Comparison of ENCODE assay signal across 24 cellular contexts in the genomic region with DNA sequence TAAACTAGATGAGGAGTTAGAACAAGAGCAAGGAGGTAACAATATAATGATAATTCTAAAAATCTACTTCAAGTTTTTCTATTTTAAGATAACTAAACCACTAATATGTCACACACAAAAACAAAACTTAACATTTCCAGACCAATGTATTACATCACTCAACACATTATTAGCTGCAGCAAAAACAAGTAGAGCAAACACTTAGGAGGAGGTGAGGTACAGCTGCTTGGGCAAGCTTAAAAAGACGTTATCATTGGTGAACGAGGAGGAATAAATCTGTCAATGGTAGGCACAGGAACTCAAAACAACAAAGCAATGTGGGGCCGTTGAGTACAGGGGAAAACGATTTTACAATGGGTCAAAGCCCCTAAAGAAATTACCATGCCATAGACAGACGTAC.
"Had no signal": no experiment of that assay in that cellular context is flagged by ENCODE, and none has a peak within 500 bp of the region (broad histone marks: within the 10 kb centered on the region; RNA-seq: fewer than 3 reads in every experiment).

No MANE protein-coding gene starts in this region.

- H3K27me3 ChIP-seq: esophagus squamous epithelium, hepatocyte, pancreas, right lobe of liver, suprapubic skin, thyroid gland had no signal

- H3K9me3 Mint-ChIP-seq: dendritic cell treated with granulocyte-macrophage colony-stimulating factor and Interleukin-4, amounts not matched to agents 40 ng/mL and 50 ng/mL, for 4 days; effector memory CD8-positive, alpha-beta T cell; natural killer cell treated with Interleukin-12 subunit alpha and Interleukin-12 subunit beta and Interleukin-15 and Interleukin-18, amount 100 ng/mL, for 72 hours; stimulated activated effector memory CD8-positive, alpha-beta T cell treated with anti-CD3 and anti-CD28 coated beads, Interleukin-12 subunit alpha, Interleukin-12 subunit beta, amount 100 ng/mL, for 72 hours; type B pancreatic cell had no signal

- H3K27me3 Mint-ChIP-seq: dendritic cell treated with granulocyte-macrophage colony-stimulating factor and Interleukin-4, amounts not matched to agents 40 ng/mL and 50 ng/mL, for 4 days; effector memory CD8-positive, alpha-beta T cell; natural killer cell treated with Interleukin-12 subunit alpha and Interleukin-12 subunit beta and Interleukin-15 and Interleukin-18, amount 100 ng/mL, for 72 hours; type B pancreatic cell had no signal

- H3K27ac Mint-ChIP-seq: dendritic cell treated with granulocyte-macrophage colony-stimulating factor and Interleukin-4, amounts not matched to agents 40 ng/mL and 50 ng/mL, for 4 days; effector memory CD8-positive, alpha-beta T cell; natural killer cell treated with Interleukin-12 subunit alpha and Interleukin-12 subunit beta and Interleukin-15 and Interleukin-18, amount 100 ng/mL, for 72 hours; stimulated activated effector memory CD8-positive, alpha-beta T cell treated with anti-CD3 and anti-CD28 coated beads, Interleukin-12 subunit alpha, Interleukin-12 subunit beta, amount 100 ng/mL, for 72 hours; type B pancreatic cell had no signal

- H3K36me3 ChIP-seq: pancreas, prostate gland, thyroid gland had no signal

- H3K4me3 ChIP-seq: esophagus squamous epithelium, hepatocyte, lung, pancreas, prostate gland, right lobe of liver, suprapubic skin, thyroid gland had no signal

- DNase-seq: effector memory CD8-positive, alpha-beta T cell; esophagus squamous epithelium; foreskin fibroblast; head of caudate nucleus; kidney; left cardiac atrium; left ventricle myocardium superior; mesenchymal stem cell; midbrain; occipital lobe; pancreas; right lobe of liver; stimulated activated CD4-positive, alpha-beta T cell treated with anti-CD3 and anti-CD28 coated beads, Interleukin-4, amount 100 ng/mL, for 1 hour; stimulated activated CD8-positive, alpha-beta memory T cell treated with anti-CD3 and anti-CD28 coated beads, Interleukin-4, amount 100 ng/mL, for 48 hours; stimulated activated naive CD8-positive, alpha-beta T cell treated with anti-CD3 and anti-CD28 coated beads, Interleukin-15, Interleukin-2, amounts not matched to agents 100 U/mL and 50 U/mL, for 24 hours; thyroid gland had no signal

- H3K27ac ChIP-seq: esophagus squamous epithelium, hepatocyte, pancreas, prostate gland, right lobe of liver, suprapubic skin, thyroid gland had no signal

- H3K4me1 ChIP-seq: esophagus squamous epithelium, pancreas, prostate gland, right lobe of liver, suprapubic skin, thyroid gland had no signal

- H3K9me3 ChIP-seq: esophagus squamous epithelium, pancreas, prostate gland, suprapubic skin, thyroid gland had no signal

- H3K4me3 Mint-ChIP-seq: dendritic cell treated with granulocyte-macrophage colony-stimulating factor and Interleukin-4, amounts not matched to agents 40 ng/mL and 50 ng/mL, for 4 days; effector memory CD8-positive, alpha-beta T cell; natural killer cell treated with Interleukin-12 subunit alpha and Interleukin-12 subunit beta and Interleukin-15 and Interleukin-18, amount 100 ng/mL, for 72 hours; stimulated activated effector memory CD8-positive, alpha-beta T cell treated with anti-CD3 and anti-CD28 coated beads, Interleukin-12 subunit alpha, Interleukin-12 subunit beta, amount 100 ng/mL, for 72 hours; type B pancreatic cell had no signal

- H3K4me1 Mint-ChIP-seq: stimulated activated effector memory CD8-positive, alpha-beta T cell treated with anti-CD3 and anti-CD28 coated beads, Interleukin-12 subunit alpha, Interleukin-12 subunit beta, amount 100 ng/mL, for 72 hours had no signal
